1 cellular context compared by ENCODE assay signal in genomic region chr20:20237093-20237959, GRCh38.
TF ChIP-seq lines count a peak whose summit lies in the region.

No MANE protein-coding gene starts in this region.

TF ChIP-seq in HepG2, 621 proteins besides CTCF, POLR2A, EP300 and RAD21 (continued from another document):
- TF ChIP-seq, protein P1, sequence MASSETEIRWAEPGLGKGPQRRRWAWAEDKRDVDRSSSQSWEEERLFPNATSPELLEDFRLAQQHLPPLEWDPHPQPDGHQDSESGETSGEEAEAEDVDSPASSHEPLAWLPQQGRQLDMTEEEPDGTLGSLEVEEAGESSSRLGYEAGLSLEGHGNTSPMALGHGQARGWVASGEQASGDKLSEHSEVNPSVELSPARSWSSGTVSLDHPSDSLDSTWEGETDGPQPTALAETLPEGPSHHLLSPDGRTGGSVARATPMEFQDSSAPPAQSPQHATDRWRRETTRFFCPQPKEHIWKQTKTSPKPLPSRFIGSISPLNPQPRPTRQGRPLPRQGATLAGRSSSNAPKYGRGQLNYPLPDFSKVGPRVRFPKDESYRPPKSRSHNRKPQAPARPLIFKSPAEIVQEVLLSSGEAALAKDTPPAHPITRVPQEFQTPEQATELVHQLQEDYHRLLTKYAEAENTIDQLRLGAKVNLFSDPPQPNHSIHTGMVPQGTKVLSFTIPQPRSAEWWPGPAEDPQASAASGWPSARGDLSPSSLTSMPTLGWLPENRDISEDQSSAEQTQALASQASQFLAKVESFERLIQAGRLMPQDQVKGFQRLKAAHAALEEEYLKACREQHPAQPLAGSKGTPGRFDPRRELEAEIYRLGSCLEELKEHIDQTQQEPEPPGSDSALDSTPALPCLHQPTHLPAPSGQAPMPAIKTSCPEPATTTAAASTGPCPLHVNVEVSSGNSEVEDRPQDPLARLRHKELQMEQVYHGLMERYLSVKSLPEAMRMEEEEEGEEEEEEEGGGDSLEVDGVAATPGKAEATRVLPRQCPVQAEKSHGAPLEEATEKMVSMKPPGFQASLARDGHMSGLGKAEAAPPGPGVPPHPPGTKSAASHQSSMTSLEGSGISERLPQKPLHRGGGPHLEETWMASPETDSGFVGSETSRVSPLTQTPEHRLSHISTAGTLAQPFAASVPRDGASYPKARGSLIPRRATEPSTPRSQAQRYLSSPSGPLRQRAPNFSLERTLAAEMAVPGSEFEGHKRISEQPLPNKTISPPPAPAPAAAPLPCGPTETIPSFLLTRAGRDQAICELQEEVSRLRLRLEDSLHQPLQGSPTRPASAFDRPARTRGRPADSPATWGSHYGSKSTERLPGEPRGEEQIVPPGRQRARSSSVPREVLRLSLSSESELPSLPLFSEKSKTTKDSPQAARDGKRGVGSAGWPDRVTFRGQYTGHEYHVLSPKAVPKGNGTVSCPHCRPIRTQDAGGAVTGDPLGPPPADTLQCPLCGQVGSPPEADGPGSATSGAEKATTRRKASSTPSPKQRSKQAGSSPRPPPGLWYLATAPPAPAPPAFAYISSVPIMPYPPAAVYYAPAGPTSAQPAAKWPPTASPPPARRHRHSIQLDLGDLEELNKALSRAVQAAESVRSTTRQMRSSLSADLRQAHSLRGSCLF (CRISPR knock-in tag; IDR thresholded peaks at IDR 0.05; ENCODE audit: borderline replicate concordance) = no peak
- TF ChIP-seq, protein P2, sequence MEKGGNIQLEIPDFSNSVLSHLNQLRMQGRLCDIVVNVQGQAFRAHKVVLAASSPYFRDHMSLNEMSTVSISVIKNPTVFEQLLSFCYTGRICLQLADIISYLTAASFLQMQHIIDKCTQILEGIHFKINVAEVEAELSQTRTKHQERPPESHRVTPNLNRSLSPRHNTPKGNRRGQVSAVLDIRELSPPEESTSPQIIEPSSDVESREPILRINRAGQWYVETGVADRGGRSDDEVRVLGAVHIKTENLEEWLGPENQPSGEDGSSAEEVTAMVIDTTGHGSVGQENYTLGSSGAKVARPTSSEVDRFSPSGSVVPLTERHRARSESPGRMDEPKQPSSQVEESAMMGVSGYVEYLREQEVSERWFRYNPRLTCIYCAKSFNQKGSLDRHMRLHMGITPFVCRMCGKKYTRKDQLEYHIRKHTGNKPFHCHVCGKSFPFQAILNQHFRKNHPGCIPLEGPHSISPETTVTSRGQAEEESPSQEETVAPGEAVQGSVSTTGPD (CRISPR knock-in tag; IDR thresholded peaks at IDR 0.05) = no peak
- TF ChIP-seq, protein P3, sequence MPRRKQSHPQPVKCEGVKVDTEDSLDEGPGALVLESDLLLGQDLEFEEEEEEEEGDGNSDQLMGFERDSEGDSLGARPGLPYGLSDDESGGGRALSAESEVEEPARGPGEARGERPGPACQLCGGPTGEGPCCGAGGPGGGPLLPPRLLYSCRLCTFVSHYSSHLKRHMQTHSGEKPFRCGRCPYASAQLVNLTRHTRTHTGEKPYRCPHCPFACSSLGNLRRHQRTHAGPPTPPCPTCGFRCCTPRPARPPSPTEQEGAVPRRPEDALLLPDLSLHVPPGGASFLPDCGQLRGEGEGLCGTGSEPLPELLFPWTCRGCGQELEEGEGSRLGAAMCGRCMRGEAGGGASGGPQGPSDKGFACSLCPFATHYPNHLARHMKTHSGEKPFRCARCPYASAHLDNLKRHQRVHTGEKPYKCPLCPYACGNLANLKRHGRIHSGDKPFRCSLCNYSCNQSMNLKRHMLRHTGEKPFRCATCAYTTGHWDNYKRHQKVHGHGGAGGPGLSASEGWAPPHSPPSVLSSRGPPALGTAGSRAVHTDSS (CRISPR knock-in tag; conservative IDR thresholded peaks at IDR 0.05) = no peak
- TF ChIP-seq U2AF2 (IDR thresholded peaks at IDR 0.05; ENCODE audit: low read depth, low read length) (no peak), JUND (CRISPR knock-in tag; IDR thresholded peaks at IDR 0.05) (no peak), ZFP36L2 (CRISPR knock-in tag; IDR thresholded peaks at IDR 0.05) (no peak), HMG20B (CRISPR knock-in tag; conservative IDR thresholded peaks at IDR 0.05) (no peak), THAP8 (CRISPR knock-in tag; IDR thresholded peaks at IDR 0.05; ENCODE audit: borderline replicate concordance) (no peak), IKZF5 (CRISPR knock-in tag; IDR thresholded peaks at IDR 0.05) (no peak), EEA1 (CRISPR knock-in tag; IDR thresholded peaks at IDR 0.05; ENCODE audit: borderline replicate concordance) (no peak), CREBL2 (CRISPR knock-in tag; IDR thresholded peaks at IDR 0.05; ENCODE audit: borderline replicate concordance) (no peak), PRPF4 (IDR thresholded peaks at IDR 0.05; ENCODE audit: low read depth, low read length, poor library complexity, severe bottlenecking) (no peak), PAX8 (CRISPR knock-in tag; IDR thresholded peaks at IDR 0.05; ENCODE audit: borderline replicate concordance) (no peak)
